Comparison of ENCODE assay signal across 8 cellular contexts in genomic region chr3:129398803-129399144, GRCh38. TPM values are rescaled to one million over a fixed set of nuclear protein-coding genes. Genes with fewer than 3 reads are reported as not detected.
DNase-seq lines count a peak whose midpoint lies in the region; ATAC-seq and TF ChIP-seq lines count a peak whose summit lies in the region.

No MANE protein-coding gene starts in this region.

- H3K4me3 Mint-ChIP-seq in natural killer cell treated with Interleukin-12 subunit alpha and Interleukin-12 subunit beta and Interleukin-15 and Interleukin-18, amount 100 ng/mL, for 72 hours, result peak overlapping the region; percentile 96

- H3K4me3 ChIP-seq in epithelial cell of proximal tubule (ENCODE audit: low read depth, low read length), result peak overlapping the region; percentile 70

- H3K9me3 Mint-ChIP-seq in natural killer cell treated with Interleukin-12 subunit alpha and Interleukin-12 subunit beta and Interleukin-15 and Interleukin-18, amount 100 ng/mL, for 72 hours, result no peaks in the 10 kb centered on the region

- TF ChIP-seq CTCF in VCaP (conservative IDR thresholded peaks at IDR 0.05) (no peak), epithelial cell of proximal tubule (conservative IDR thresholded peaks at IDR 0.05; ENCODE audit: low read depth, low read length) (no peak)

- peak overlapping the region; percentile 99 for H3K9ac ChIP-seq in ES-I3 (ENCODE audit: low read depth, low read length)

- no peaks in the 10 kb centered on the region for H3K9me3 ChIP-seq in ES-I3 (ENCODE audit: control insufficient read depth, insufficient read depth, low read length)

- no peaks in the 10 kb centered on the region for H3K4me1 ChIP-seq in ES-I3 (ENCODE audit: insufficient read depth, low read length)

- ATAC-seq in HG02885 (IDR thresholded peaks at IDR 0.05; ENCODE audit: poor library complexity, unreplicated experiment) (peak; percentile 12), GM21737 (IDR thresholded peaks at IDR 0.05; ENCODE audit: unreplicated experiment) (no peak), HG03469 (IDR thresholded peaks at IDR 0.05; ENCODE audit: unreplicated experiment) (no peak)
- ATAC-seq in natural killer cell treated with Interleukin-12 subunit alpha and Interleukin-12 subunit beta and Interleukin-15 and Interleukin-18, amount 100 ng/mL, for 72 hours, result peak in 1 of 2 donors; percentile 41

- peaks cover 31 to 40% of the 10 kb centered on the region in 2 donors for H3K4me1 Mint-ChIP-seq in natural killer cell treated with Interleukin-12 subunit alpha and Interleukin-12 subunit beta and Interleukin-15 and Interleukin-18, amount 100 ng/mL, for 72 hours (ENCODE audit: low read depth in 2 of 2)

- peaks cover 11% of the 10 kb centered on the region for H3K36me3 ChIP-seq in ES-I3 (ENCODE audit: insufficient read depth, low read length)

- no peaks in the 10 kb centered on the region for H3K36me3 Mint-ChIP-seq in natural killer cell treated with Interleukin-12 subunit alpha and Interleukin-12 subunit beta and Interleukin-15 and Interleukin-18, amount 100 ng/mL, for 72 hours

- no peaks in the 10 kb centered on the region for H3K27me3 Mint-ChIP-seq in natural killer cell treated with Interleukin-12 subunit alpha and Interleukin-12 subunit beta and Interleukin-15 and Interleukin-18, amount 100 ng/mL, for 72 hours

- peak overlapping the region; percentile 98 to 100 for H3K27ac Mint-ChIP-seq in natural killer cell treated with Interleukin-12 subunit alpha and Interleukin-12 subunit beta and Interleukin-15 and Interleukin-18, amount 100 ng/mL, for 72 hours

- no peak for DNase-seq in epithelial cell of proximal tubule (ENCODE audit: low read depth)
- no peak for DNase-seq in natural killer cell treated with Interleukin-12 subunit alpha and Interleukin-12 subunit beta and Interleukin-15 and Interleukin-18, amount 100 ng/mL, for 72 hours (ENCODE audit: low spot score)
- no peak for DNase-seq in NCI-H187 (lab: John Stamatoyannopoulos, UW)

- H3K27ac ChIP-seq in VCaP, result peak overlapping the region; percentile 84

RNA-seq across cellular contexts. Expression of gene EFCAB12, which starts 29.7 kb away (rescaled TPM):
- total RNA-seq in epithelial cell of proximal tubule, result not detected in 2 replicates
- total RNA-seq in natural killer cell treated with Interleukin-12 subunit alpha and Interleukin-12 subunit beta and Interleukin-15 and Interleukin-18, amount 100 ng/mL, for 72 hours, result 1 to 10 TPM; 1.0 to 2.3 TPM

RNA-seq across cellular contexts. Expression of gene MBD4, which starts 41.0 kb away (rescaled TPM):
- total RNA-seq in epithelial cell of proximal tubule, result 25.2 and 25.7 TPM in 2 replicates
- 10 to 100 TPM; 63.6 to 72.6 TPM for total RNA-seq in natural killer cell treated with Interleukin-12 subunit alpha and Interleukin-12 subunit beta and Interleukin-15 and Interleukin-18, amount 100 ng/mL, for 72 hours

RNA-seq across cellular contexts. Expression of gene IFT122, which starts 41.2 kb away (rescaled TPM):
- 15.2 and 19.2 TPM in 2 replicates for total RNA-seq in epithelial cell of proximal tubule
- 10 to 100 TPM; 13.1 to 27.4 TPM for total RNA-seq in natural killer cell treated with Interleukin-12 subunit alpha and Interleukin-12 subunit beta and Interleukin-15 and Interleukin-18, amount 100 ng/mL, for 72 hours
